ENCODE assay signal across 1 cellular context in the genomic region with DNA sequence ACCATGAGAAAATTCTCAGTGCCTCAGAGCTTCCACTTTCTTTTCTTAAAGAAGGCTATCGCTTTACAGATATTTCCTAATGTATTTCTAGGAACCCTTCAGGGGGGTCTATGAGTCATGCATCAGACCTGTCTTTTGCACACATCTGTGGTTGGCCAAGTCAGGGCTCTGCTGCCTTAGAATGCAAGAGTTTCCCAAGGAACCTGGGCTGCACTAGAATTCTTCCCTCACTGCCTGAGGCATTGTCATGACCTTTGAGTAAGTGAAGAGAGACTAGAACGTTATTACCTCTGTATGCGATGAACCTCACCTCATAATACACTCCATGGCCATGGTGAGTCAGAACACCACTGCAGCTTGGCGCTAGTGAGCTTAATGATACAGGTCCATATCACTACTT.
TF ChIP-seq lines count a peak whose summit lies in the region.

No MANE protein-coding gene starts in this region.

TF ChIP-seq in SK-N-SH treated with all-trans-retinoic acid at 6 μM for 48 hours, 23 proteins besides CTCF, POLR2A, EP300 and RAD21 (continued from another document):
- TF ChIP-seq, protein P1, sequence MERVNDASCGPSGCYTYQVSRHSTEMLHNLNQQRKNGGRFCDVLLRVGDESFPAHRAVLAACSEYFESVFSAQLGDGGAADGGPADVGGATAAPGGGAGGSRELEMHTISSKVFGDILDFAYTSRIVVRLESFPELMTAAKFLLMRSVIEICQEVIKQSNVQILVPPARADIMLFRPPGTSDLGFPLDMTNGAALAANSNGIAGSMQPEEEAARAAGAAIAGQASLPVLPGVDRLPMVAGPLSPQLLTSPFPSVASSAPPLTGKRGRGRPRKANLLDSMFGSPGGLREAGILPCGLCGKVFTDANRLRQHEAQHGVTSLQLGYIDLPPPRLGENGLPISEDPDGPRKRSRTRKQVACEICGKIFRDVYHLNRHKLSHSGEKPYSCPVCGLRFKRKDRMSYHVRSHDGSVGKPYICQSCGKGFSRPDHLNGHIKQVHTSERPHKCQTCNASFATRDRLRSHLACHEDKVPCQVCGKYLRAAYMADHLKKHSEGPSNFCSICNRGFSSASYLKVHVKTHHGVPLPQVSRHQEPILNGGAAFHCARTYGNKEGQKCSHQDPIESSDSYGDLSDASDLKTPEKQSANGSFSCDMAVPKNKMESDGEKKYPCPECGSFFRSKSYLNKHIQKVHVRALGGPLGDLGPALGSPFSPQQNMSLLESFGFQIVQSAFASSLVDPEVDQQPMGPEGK (CRISPR knock-in tag; IDR thresholded peaks at IDR 0.05; ENCODE audit: borderline replicate concordance): no peak
- TF ChIP-seq ISL1 (CRISPR knock-in tag; IDR thresholded peaks at IDR 0.05): no peak
- TF ChIP-seq TOX (CRISPR knock-in tag; IDR thresholded peaks at IDR 0.05; ENCODE audit: borderline replicate concordance): no peak
- no peak for TF ChIP-seq ZC3H10 (CRISPR knock-in tag; IDR thresholded peaks at IDR 0.05)
